In genomic region chr1:91021686-91022517, GRCh38 we compare ENCODE assay signal across 1 cellular context.
A peak's percentile ranks its signal among the peaks of the same experiment; 100 is the strongest.
TF ChIP-seq lines count a peak whose summit lies in the region.

Gene ZNF644 (minus strand): TSS chr1:91022035. CDS start chr1:90982353, 39,682 bp downstream.

TF ChIP-seq in GM12878, 131 proteins besides CTCF, POLR2A, EP300 and RAD21 (continued from another document):
- no peak for TF ChIP-seq CUX1 (IDR thresholded peaks at IDR 0.05; ENCODE audit: insufficient replicate concordance, low read depth, low read length)
- no peak for TF ChIP-seq RCOR1 (conservative IDR thresholded peaks at IDR 0.05; ENCODE audit: low read depth, low read length)
- no peak for TF ChIP-seq YBX1 (IDR thresholded peaks at IDR 0.05)
- peak; percentile 27; the same call in 1 of the 2 replicates for TF ChIP-seq NFIC (IDR thresholded peaks at IDR 0.05; ENCODE audit: low read depth, low read length)
- peak; percentile 86 for TF ChIP-seq ZNF207 (IDR thresholded peaks at IDR 0.05; ENCODE audit: borderline replicate concordance)
- TF ChIP-seq, protein P1, sequence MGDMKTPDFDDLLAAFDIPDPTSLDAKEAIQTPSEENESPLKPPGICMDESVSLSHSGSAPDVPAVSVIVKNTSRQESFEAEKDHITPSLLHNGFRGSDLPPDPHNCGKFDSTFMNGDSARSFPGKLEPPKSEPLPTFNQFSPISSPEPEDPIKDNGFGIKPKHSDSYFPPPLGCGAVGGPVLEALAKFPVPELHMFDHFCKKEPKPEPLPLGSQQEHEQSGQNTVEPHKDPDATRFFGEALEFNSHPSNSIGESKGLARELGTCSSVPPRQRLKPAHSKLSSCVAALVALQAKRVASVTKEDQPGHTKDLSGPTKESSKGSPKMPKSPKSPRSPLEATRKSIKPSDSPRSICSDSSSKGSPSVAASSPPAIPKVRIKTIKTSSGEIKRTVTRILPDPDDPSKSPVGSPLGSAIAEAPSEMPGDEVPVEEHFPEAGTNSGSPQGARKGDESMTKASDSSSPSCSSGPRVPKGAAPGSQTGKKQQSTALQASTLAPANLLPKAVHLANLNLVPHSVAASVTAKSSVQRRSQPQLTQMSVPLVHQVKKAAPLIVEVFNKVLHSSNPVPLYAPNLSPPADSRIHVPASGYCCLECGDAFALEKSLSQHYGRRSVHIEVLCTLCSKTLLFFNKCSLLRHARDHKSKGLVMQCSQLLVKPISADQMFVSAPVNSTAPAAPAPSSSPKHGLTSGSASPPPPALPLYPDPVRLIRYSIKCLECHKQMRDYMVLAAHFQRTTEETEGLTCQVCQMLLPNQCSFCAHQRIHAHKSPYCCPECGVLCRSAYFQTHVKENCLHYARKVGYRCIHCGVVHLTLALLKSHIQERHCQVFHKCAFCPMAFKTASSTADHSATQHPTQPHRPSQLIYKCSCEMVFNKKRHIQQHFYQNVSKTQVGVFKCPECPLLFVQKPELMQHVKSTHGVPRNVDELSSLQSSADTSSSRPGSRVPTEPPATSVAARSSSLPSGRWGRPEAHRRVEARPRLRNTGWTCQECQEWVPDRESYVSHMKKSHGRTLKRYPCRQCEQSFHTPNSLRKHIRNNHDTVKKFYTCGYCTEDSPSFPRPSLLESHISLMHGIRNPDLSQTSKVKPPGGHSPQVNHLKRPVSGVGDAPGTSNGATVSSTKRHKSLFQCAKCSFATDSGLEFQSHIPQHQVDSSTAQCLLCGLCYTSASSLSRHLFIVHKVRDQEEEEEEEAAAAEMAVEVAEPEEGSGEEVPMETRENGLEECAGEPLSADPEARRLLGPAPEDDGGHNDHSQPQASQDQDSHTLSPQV (IDR thresholded peaks at IDR 0.05), result no peak
- TF ChIP-seq, protein P2, sequence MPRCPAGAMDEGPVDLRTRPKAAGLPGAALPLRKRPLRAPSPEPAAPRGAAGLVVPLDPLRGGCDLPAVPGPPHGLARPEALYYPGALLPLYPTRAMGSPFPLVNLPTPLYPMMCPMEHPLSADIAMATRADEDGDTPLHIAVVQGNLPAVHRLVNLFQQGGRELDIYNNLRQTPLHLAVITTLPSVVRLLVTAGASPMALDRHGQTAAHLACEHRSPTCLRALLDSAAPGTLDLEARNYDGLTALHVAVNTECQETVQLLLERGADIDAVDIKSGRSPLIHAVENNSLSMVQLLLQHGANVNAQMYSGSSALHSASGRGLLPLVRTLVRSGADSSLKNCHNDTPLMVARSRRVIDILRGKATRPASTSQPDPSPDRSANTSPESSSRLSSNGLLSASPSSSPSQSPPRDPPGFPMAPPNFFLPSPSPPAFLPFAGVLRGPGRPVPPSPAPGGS (IDR thresholded peaks at IDR 0.05; ENCODE audit: borderline replicate concordance, insufficient read depth, low read depth, low read length, poor library complexity, severe bottlenecking), result peak; percentile 12
- no peak for TF ChIP-seq ZZZ3 (IDR thresholded peaks at IDR 0.05; ENCODE audit: control insufficient read depth, insufficient read length, low read depth)
- TF ChIP-seq POU2F2 (IDR thresholded peaks at IDR 0.05; ENCODE audit: borderline replicate concordance, low read depth, low read length), result peak; percentile 76; the same call in 2 of the 3 replicates
- no peak for TF ChIP-seq SMC3 (IDR thresholded peaks at IDR 0.05; ENCODE audit: borderline replicate concordance, low read length)
- 0 out of 2 replicates have a peak, but pooled peaks have one; percentile 40 for TF ChIP-seq ESRRA (IDR thresholded peaks at IDR 0.05; ENCODE audit: low read length)
- TF ChIP-seq ZNF687 (IDR thresholded peaks at IDR 0.05), result peak; percentile 96
- TF ChIP-seq CHD4 (IDR thresholded peaks at IDR 0.05), result no peak
- TF ChIP-seq, protein P3, sequence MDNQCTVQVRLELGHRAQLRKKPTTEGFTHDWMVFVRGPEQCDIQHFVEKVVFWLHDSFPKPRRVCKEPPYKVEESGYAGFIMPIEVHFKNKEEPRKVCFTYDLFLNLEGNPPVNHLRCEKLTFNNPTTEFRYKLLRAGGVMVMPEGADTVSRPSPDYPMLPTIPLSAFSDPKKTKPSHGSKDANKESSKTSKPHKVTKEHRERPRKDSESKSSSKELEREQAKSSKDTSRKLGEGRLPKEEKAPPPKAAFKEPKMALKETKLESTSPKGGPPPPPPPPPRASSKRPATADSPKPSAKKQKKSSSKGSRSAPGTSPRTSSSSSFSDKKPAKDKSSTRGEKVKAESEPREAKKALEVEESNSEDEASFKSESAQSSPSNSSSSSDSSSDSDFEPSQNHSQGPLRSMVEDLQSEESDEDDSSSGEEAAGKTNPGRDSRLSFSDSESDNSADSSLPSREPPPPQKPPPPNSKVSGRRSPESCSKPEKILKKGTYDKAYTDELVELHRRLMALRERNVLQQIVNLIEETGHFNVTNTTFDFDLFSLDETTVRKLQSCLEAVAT (IDR thresholded peaks at IDR 0.05), result no peak; the same call in 1 of the 2 replicates
- no peak; the same call in 1 of the 2 replicates for TF ChIP-seq HDGF (IDR thresholded peaks at IDR 0.05)
- peak; percentile 68 for TF ChIP-seq SIN3A (IDR thresholded peaks at IDR 0.05; ENCODE audit: low read depth, low read length)
- TF ChIP-seq CBFB (IDR thresholded peaks at IDR 0.05; ENCODE audit: low read depth), result no peak
- peak; percentile 54 to 69; a peak in 3 of 4 replicates for TF ChIP-seq IKZF2 (IDR thresholded peaks at IDR 0.05)
- TF ChIP-seq PAX5 (IDR thresholded peaks at IDR 0.05; ENCODE audit: borderline replicate concordance, low read depth, low read length), result 0 out of 2 replicates have a peak, but pooled peaks have one; percentile 4
- peak; percentile 36 for TF ChIP-seq SP1 (IDR thresholded peaks at IDR 0.05; ENCODE audit: low read depth, low read length)
- no peak for TF ChIP-seq IRF5 (IDR thresholded peaks at IDR 0.05; ENCODE audit: borderline replicate concordance)
- TF ChIP-seq SMAD5 (IDR thresholded peaks at IDR 0.05; ENCODE audit: low read depth), result peak; percentile 55
- TF ChIP-seq, protein P4, sequence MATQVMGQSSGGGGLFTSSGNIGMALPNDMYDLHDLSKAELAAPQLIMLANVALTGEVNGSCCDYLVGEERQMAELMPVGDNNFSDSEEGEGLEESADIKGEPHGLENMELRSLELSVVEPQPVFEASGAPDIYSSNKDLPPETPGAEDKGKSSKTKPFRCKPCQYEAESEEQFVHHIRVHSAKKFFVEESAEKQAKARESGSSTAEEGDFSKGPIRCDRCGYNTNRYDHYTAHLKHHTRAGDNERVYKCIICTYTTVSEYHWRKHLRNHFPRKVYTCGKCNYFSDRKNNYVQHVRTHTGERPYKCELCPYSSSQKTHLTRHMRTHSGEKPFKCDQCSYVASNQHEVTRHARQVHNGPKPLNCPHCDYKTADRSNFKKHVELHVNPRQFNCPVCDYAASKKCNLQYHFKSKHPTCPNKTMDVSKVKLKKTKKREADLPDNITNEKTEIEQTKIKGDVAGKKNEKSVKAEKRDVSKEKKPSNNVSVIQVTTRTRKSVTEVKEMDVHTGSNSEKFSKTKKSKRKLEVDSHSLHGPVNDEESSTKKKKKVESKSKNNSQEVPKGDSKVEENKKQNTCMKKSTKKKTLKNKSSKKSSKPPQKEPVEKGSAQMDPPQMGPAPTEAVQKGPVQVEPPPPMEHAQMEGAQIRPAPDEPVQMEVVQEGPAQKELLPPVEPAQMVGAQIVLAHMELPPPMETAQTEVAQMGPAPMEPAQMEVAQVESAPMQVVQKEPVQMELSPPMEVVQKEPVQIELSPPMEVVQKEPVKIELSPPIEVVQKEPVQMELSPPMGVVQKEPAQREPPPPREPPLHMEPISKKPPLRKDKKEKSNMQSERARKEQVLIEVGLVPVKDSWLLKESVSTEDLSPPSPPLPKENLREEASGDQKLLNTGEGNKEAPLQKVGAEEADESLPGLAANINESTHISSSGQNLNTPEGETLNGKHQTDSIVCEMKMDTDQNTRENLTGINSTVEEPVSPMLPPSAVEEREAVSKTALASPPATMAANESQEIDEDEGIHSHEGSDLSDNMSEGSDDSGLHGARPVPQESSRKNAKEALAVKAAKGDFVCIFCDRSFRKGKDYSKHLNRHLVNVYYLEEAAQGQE (IDR thresholded peaks at IDR 0.05; ENCODE audit: low read depth, low read length), result no peak
- TF ChIP-seq MYB (IDR thresholded peaks at IDR 0.05; ENCODE audit: borderline replicate concordance, low read depth, low read length), result no peak
- TF ChIP-seq HDAC6 (IDR thresholded peaks at IDR 0.05; ENCODE audit: unreplicated experiment), result no peak
- no peak for TF ChIP-seq TCF12 (IDR thresholded peaks at IDR 0.05; ENCODE audit: low read depth, low read length)
